Comparison of ENCODE assay signal across 1 cellular context in the genomic region with DNA sequence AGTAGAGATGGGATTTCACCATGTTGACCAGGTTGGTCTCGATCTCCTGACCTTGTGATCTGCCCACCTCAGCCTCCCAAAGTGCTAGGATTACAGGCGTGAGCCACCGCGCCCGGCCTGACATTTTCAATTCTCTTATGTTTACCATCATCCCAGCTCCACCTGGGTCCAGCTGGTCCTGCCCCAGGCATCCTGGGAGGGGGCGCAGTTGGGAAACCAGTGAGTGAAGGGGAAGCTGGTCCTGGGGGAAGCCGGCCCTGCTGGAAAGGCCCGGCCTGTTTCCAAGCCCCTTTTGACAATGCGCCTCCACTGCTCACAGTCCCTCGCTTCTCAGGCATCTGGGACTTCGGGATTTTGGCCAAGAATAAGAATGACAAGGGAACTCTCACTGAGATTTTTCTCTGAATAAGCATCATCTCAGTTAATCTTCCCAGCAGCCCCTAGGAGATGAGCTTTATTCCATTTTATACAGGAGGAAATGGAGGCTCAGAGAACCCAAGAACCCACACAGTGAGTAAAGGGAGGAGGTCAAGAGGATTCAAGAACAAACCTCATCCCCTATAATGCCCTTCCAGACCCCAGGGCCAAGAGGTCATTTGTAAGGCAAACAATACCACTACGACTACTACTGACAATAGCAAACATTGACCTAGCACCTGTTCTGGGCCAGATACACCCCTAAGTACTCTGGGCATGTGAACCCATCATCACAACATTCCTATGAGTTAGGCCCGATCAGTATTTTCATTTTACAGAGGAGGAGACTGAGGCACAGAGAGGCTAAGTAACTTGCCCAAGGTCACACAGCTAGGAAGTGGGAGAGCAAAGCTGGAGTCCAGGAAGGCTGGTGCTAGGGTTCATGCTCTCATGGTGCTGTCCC.
A peak's percentile ranks its signal among the peaks of the same experiment; 100 is the strongest.
TF ChIP-seq lines count a peak whose summit lies in the region.

No MANE protein-coding gene starts in this region.

TF ChIP-seq in HepG2, 621 proteins besides CTCF, POLR2A, EP300 and RAD21 (continued from another document and continues in another):
- TF ChIP-seq CEBPG (CRISPR knock-in tag; IDR thresholded peaks at IDR 0.05) = no peak
- TF ChIP-seq NFE2L2 (IDR thresholded peaks at IDR 0.05; ENCODE audit: low read length) = no peak
- TF ChIP-seq, protein P1, sequence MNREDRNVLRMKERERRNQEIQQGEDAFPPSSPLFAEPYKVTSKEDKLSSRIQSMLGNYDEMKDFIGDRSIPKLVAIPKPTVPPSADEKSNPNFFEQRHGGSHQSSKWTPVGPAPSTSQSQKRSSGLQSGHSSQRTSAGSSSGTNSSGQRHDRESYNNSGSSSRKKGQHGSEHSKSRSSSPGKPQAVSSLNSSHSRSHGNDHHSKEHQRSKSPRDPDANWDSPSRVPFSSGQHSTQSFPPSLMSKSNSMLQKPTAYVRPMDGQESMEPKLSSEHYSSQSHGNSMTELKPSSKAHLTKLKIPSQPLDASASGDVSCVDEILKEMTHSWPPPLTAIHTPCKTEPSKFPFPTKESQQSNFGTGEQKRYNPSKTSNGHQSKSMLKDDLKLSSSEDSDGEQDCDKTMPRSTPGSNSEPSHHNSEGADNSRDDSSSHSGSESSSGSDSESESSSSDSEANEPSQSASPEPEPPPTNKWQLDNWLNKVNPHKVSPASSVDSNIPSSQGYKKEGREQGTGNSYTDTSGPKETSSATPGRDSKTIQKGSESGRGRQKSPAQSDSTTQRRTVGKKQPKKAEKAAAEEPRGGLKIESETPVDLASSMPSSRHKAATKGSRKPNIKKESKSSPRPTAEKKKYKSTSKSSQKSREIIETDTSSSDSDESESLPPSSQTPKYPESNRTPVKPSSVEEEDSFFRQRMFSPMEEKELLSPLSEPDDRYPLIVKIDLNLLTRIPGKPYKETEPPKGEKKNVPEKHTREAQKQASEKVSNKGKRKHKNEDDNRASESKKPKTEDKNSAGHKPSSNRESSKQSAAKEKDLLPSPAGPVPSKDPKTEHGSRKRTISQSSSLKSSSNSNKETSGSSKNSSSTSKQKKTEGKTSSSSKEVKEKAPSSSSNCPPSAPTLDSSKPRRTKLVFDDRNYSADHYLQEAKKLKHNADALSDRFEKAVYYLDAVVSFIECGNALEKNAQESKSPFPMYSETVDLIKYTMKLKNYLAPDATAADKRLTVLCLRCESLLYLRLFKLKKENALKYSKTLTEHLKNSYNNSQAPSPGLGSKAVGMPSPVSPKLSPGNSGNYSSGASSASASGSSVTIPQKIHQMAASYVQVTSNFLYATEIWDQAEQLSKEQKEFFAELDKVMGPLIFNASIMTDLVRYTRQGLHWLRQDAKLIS (CRISPR knock-in tag; IDR thresholded peaks at IDR 0.05) = no peak
- TF ChIP-seq ZNF121 (CRISPR knock-in tag; IDR thresholded peaks at IDR 0.05) = no peak
- TF ChIP-seq ZNF441 (CRISPR knock-in tag; IDR thresholded peaks at IDR 0.05; ENCODE audit: borderline replicate concordance) = no peak
- TF ChIP-seq SALL1 (CRISPR knock-in tag; IDR thresholded peaks at IDR 0.05) = no peak; the same call in 1 of the 2 replicates
- TF ChIP-seq IRF2 (CRISPR knock-in tag; IDR thresholded peaks at IDR 0.05) = no peak
- no peak for TF ChIP-seq ZNF713 (CRISPR knock-in tag; IDR thresholded peaks at IDR 0.05)
- TF ChIP-seq ZNF136 (CRISPR knock-in tag; IDR thresholded peaks at IDR 0.05; ENCODE audit: low read depth) = no peak; the same call in 1 of the 2 replicates
- no peak for TF ChIP-seq TBX3 (IDR thresholded peaks at IDR 0.05; ENCODE audit: borderline replicate concordance)
- TF ChIP-seq, protein P2, sequence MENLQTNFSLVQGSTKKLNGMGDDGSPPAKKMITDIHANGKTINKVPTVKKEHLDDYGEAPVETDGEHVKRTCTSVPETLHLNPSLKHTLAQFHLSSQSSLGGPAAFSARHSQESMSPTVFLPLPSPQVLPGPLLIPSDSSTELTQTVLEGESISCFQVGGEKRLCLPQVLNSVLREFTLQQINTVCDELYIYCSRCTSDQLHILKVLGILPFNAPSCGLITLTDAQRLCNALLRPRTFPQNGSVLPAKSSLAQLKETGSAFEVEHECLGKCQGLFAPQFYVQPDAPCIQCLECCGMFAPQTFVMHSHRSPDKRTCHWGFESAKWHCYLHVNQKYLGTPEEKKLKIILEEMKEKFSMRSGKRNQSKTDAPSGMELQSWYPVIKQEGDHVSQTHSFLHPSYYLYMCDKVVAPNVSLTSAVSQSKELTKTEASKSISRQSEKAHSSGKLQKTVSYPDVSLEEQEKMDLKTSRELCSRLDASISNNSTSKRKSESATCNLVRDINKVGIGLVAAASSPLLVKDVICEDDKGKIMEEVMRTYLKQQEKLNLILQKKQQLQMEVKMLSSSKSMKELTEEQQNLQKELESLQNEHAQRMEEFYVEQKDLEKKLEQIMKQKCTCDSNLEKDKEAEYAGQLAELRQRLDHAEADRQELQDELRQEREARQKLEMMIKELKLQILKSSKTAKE (CRISPR knock-in tag; IDR thresholded peaks at IDR 0.05; ENCODE audit: borderline replicate concordance) = no peak; the same call in 1 of the 2 replicates
- TF ChIP-seq MAF1 (CRISPR knock-in tag; IDR thresholded peaks at IDR 0.05; ENCODE audit: borderline replicate concordance) = no peak
- TF ChIP-seq, protein P3, sequence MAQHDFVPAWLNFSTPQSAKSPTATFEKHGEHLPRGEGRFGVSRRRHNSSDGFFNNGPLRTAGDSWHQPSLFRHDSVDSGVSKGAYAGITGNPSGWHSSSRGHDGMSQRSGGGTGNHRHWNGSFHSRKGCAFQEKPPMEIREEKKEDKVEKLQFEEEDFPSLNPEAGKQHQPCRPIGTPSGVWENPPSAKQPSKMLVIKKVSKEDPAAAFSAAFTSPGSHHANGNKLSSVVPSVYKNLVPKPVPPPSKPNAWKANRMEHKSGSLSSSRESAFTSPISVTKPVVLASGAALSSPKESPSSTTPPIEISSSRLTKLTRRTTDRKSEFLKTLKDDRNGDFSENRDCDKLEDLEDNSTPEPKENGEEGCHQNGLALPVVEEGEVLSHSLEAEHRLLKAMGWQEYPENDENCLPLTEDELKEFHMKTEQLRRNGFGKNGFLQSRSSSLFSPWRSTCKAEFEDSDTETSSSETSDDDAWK (CRISPR knock-in tag; IDR thresholded peaks at IDR 0.05) = no peak
- TF ChIP-seq, protein P4, sequence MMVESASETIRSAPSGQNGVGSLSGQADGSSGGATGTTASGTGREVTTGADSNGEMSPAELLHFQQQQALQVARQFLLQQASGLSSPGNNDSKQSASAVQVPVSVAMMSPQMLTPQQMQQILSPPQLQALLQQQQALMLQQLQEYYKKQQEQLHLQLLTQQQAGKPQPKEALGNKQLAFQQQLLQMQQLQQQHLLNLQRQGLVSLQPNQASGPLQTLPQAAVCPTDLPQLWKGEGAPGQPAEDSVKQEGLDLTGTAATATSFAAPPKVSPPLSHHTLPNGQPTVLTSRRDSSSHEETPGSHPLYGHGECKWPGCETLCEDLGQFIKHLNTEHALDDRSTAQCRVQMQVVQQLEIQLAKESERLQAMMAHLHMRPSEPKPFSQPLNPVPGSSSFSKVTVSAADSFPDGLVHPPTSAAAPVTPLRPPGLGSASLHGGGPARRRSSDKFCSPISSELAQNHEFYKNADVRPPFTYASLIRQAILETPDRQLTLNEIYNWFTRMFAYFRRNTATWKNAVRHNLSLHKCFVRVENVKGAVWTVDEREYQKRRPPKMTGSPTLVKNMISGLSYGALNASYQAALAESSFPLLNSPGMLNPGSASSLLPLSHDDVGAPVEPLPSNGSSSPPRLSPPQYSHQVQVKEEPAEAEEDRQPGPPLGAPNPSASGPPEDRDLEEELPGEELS (CRISPR knock-in tag; IDR thresholded peaks at IDR 0.05) = peak; percentile 21
- TF ChIP-seq, protein P5, sequence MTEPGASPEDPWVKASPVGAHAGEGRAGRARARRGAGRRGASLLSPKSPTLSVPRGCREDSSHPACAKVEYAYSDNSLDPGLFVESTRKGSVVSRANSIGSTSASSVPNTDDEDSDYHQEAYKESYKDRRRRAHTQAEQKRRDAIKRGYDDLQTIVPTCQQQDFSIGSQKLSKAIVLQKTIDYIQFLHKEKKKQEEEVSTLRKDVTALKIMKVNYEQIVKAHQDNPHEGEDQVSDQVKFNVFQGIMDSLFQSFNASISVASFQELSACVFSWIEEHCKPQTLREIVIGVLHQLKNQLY (CRISPR knock-in tag; IDR thresholded peaks at IDR 0.05) = no peak
- TF ChIP-seq SRF (IDR thresholded peaks at IDR 0.05; ENCODE audit: low read depth, low read length) = no peak
- no peak for TF ChIP-seq ZNF556 (CRISPR knock-in tag; IDR thresholded peaks at IDR 0.05; ENCODE audit: borderline replicate concordance)
- TF ChIP-seq, protein P6, sequence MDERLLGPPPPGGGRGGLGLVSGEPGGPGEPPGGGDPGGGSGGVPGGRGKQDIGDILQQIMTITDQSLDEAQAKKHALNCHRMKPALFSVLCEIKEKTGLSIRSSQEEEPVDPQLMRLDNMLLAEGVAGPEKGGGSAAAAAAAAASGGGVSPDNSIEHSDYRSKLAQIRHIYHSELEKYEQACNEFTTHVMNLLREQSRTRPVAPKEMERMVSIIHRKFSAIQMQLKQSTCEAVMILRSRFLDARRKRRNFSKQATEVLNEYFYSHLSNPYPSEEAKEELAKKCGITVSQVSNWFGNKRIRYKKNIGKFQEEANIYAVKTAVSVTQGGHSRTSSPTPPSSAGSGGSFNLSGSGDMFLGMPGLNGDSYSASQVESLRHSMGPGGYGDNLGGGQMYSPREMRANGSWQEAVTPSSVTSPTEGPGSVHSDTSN (CRISPR knock-in tag; IDR thresholded peaks at IDR 0.05) = no peak
- no peak for TF ChIP-seq SPEN (CRISPR knock-in tag; IDR thresholded peaks at IDR 0.05; ENCODE audit: low read depth)
- TF ChIP-seq, protein P7, sequence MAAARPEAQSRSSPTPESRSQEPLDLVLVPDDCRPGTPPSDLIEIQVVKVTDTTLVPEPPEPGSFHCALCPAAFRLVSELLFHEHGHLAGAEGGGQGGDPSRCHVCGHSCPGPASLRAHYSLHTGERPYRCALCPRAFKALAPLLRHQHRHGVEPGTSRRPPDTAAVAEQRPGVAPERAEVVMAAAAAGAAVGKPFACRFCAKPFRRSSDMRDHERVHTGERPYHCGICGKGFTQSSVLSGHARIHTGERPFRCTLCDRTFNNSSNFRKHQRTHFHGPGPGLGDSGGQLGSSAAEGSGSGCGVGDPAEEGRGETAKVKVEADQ (CRISPR knock-in tag; IDR thresholded peaks at IDR 0.05; ENCODE audit: borderline replicate concordance) = peak; percentile 51; the same call in 1 of the 2 replicates
- TF ChIP-seq MYC (CRISPR knock-in tag; IDR thresholded peaks at IDR 0.05; ENCODE audit: borderline replicate concordance) = 0 out of 2 replicates have a peak, but pooled peaks have one; percentile 16
- no peak for TF ChIP-seq MEIS2 (CRISPR knock-in tag; IDR thresholded peaks at IDR 0.05)
- no peak for TF ChIP-seq DR1 (CRISPR knock-in tag; IDR thresholded peaks at IDR 0.05)
- TF ChIP-seq, protein P8, sequence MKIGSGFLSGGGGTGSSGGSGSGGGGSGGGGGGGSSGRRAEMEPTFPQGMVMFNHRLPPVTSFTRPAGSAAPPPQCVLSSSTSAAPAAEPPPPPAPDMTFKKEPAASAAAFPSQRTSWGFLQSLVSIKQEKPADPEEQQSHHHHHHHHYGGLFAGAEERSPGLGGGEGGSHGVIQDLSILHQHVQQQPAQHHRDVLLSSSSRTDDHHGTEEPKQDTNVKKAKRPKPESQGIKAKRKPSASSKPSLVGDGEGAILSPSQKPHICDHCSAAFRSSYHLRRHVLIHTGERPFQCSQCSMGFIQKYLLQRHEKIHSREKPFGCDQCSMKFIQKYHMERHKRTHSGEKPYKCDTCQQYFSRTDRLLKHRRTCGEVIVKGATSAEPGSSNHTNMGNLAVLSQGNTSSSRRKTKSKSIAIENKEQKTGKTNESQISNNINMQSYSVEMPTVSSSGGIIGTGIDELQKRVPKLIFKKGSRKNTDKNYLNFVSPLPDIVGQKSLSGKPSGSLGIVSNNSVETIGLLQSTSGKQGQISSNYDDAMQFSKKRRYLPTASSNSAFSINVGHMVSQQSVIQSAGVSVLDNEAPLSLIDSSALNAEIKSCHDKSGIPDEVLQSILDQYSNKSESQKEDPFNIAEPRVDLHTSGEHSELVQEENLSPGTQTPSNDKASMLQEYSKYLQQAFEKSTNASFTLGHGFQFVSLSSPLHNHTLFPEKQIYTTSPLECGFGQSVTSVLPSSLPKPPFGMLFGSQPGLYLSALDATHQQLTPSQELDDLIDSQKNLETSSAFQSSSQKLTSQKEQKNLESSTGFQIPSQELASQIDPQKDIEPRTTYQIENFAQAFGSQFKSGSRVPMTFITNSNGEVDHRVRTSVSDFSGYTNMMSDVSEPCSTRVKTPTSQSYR (CRISPR knock-in tag; IDR thresholded peaks at IDR 0.05; ENCODE audit: borderline replicate concordance) = 0 out of 2 replicates have a peak, but pooled peaks have one; percentile 5
- TF ChIP-seq SIX1 (CRISPR knock-in tag; IDR thresholded peaks at IDR 0.05; ENCODE audit: borderline replicate concordance) = no peak
- no peak for TF ChIP-seq PTBP1 (IDR thresholded peaks at IDR 0.05; ENCODE audit: low read depth, low read length, poor library complexity, severe bottlenecking)
- no peak for TF ChIP-seq NFKB2 (CRISPR knock-in tag; IDR thresholded peaks at IDR 0.05; ENCODE audit: borderline replicate concordance)
- TF ChIP-seq ZNF777 (CRISPR knock-in tag; IDR thresholded peaks at IDR 0.05) = no peak
- TF ChIP-seq BRD4 (CRISPR knock-in tag; IDR thresholded peaks at IDR 0.05) = no peak
- TF ChIP-seq ZBTB20 (CRISPR knock-in tag; IDR thresholded peaks at IDR 0.05; ENCODE audit: borderline replicate concordance, low read depth) = peak; percentile 28; the same call in 1 of the 2 replicates
- no peak for TF ChIP-seq NFIB (CRISPR knock-in tag; IDR thresholded peaks at IDR 0.05; ENCODE audit: borderline replicate concordance)
- no peak for TF ChIP-seq EHMT2 (IDR thresholded peaks at IDR 0.05; ENCODE audit: borderline replicate concordance, low read depth, low read length)
- TF ChIP-seq, protein P9, sequence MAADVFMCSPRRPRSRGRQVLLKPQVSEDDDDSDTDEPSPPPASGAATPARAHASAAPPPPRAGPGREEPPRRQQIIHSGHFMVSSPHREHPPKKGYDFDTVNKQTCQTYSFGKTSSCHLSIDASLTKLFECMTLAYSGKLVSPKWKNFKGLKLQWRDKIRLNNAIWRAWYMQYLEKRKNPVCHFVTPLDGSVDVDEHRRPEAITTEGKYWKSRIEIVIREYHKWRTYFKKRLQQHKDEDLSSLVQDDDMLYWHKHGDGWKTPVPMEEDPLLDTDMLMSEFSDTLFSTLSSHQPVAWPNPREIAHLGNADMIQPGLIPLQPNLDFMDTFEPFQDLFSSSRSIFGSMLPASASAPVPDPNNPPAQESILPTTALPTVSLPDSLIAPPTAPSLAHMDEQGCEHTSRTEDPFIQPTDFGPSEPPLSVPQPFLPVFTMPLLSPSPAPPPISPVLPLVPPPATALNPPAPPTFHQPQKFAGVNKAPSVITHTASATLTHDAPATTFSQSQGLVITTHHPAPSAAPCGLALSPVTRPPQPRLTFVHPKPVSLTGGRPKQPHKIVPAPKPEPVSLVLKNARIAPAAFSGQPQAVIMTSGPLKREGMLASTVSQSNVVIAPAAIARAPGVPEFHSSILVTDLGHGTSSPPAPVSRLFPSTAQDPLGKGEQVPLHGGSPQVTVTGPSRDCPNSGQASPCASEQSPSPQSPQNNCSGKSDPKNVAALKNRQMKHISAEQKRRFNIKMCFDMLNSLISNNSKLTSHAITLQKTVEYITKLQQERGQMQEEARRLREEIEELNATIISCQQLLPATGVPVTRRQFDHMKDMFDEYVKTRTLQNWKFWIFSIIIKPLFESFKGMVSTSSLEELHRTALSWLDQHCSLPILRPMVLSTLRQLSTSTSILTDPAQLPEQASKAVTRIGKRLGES (CRISPR knock-in tag; IDR thresholded peaks at IDR 0.05; ENCODE audit: borderline replicate concordance) = no peak
- TF ChIP-seq HNRNPL (IDR thresholded peaks at IDR 0.05; ENCODE audit: low read depth, low read length) = no peak
